ENCODE assay signal across 1 cellular context in genomic region chr16:88871349-88871702, GRCh38.
TF ChIP-seq lines count a peak whose summit lies in the region.

No MANE protein-coding gene starts in this region.

TF ChIP-seq in GM12878, 131 proteins besides CTCF, POLR2A, EP300 and RAD21:
- TF ChIP-seq IKZF2 (IDR thresholded peaks at IDR 0.05) (0 out of 4 replicates have a peak, but pooled peaks of 1 of the 2 experiments have one; percentile 3), CBFB (IDR thresholded peaks at IDR 0.05; ENCODE audit: low read depth) (no peak)
